In genomic region chr1:37553927-37554808, GRCh38 we compare ENCODE assay signal across 1 cellular context.
TF ChIP-seq lines count a peak whose summit lies in the region.

SNIP1 (minus strand) TSS chr1:37554293; CDS start chr1:37554229, 64 bp downstream.

TF ChIP-seq in HEK293, 187 proteins besides CTCF, POLR2A, EP300 and RAD21 (continued from another document and continues in another):
- TF ChIP-seq ZNF398 (tag by site-specific recombination; IDR thresholded peaks at IDR 0.05) (no peak), ZNF837 (tag by site-specific recombination; IDR thresholded peaks at IDR 0.05) (no peak), HOXD13 (CRISPR knock-in tag; IDR thresholded peaks at IDR 0.05; ENCODE audit: borderline replicate concordance) (no peak), ZNF248 (tag by site-specific recombination; IDR thresholded peaks at IDR 0.05) (no peak), ZNF830 (tag by site-specific recombination; IDR thresholded peaks at IDR 0.05; ENCODE audit: low read depth) (no peak), ZNF701 (tag by site-specific recombination; IDR thresholded peaks at IDR 0.05) (no peak), ZNF585B (tag by site-specific recombination; IDR thresholded peaks at IDR 0.05) (peak; percentile 27; the same call in 1 of the 2 replicates), EGR2 (tag by site-specific recombination; IDR thresholded peaks at IDR 0.05; ENCODE audit: low read depth) (no peak), HOXA7 (CRISPR knock-in tag; IDR thresholded peaks at IDR 0.05; ENCODE audit: borderline replicate concordance) (no peak), ZNF621 (tag by site-specific recombination; IDR thresholded peaks at IDR 0.05) (no peak), GLIS1 (tag by site-specific recombination; IDR thresholded peaks at IDR 0.05) (no peak), ZNF350 (tag by site-specific recombination; IDR thresholded peaks at IDR 0.05) (no peak), ZNF175 (tag by site-specific recombination; IDR thresholded peaks at IDR 0.05) (no peak), ZNF692 (tag by site-specific recombination; IDR thresholded peaks at IDR 0.05) (peak; percentile 60; the same call in 1 of the 2 replicates), ZNF280C (tag by site-specific recombination; IDR thresholded peaks at IDR 0.05) (no peak), ZNF660 (tag by site-specific recombination; IDR thresholded peaks at IDR 0.05) (peak; percentile 41; the same call in 1 of the 2 replicates), ZFHX2 (tag by site-specific recombination; conservative IDR thresholded peaks at IDR 0.05) (peak; percentile 15; the same call in 1 of the 2 replicates), HOXC10 (CRISPR knock-in tag; IDR thresholded peaks at IDR 0.05) (no peak), ZNF174 (tag by site-specific recombination; IDR thresholded peaks at IDR 0.05) (no peak), ZNF677 (tag by site-specific recombination; IDR thresholded peaks at IDR 0.05) (no peak), ZNF704 (tag by site-specific recombination; IDR thresholded peaks at IDR 0.05) (no peak), ZSCAN30 (tag by site-specific recombination; IDR thresholded peaks at IDR 0.05) (no peak), ZNF48 (tag by site-specific recombination; IDR thresholded peaks at IDR 0.05) (no peak), ZNF433 (tag by site-specific recombination; IDR thresholded peaks at IDR 0.05; ENCODE audit: low read depth) (no peak), ZNF404 (tag by site-specific recombination; IDR thresholded peaks at IDR 0.05) (no peak), ZNF558 (tag by site-specific recombination; IDR thresholded peaks at IDR 0.05) (peak; percentile 77), KLF7 (tag by site-specific recombination; IDR thresholded peaks at IDR 0.05; ENCODE audit: borderline replicate concordance) (peak; percentile 97), ZFP37 (tag by site-specific recombination; IDR thresholded peaks at IDR 0.05) (0 out of 2 replicates have a peak, but pooled peaks have one; percentile 41), ZNF530 (tag by site-specific recombination; IDR thresholded peaks at IDR 0.05; ENCODE audit: low read depth) (no peak), ZNF155 (tag by site-specific recombination; IDR thresholded peaks at IDR 0.05) (no peak), ZNF629 (tag by site-specific recombination; IDR thresholded peaks at IDR 0.05) (peak; percentile 83), ZBTB20 (tag by site-specific recombination; IDR thresholded peaks at IDR 0.05) (no peak), ZNF114 (tag by site-specific recombination; IDR thresholded peaks at IDR 0.05) (no peak), ZNF707 (tag by site-specific recombination; IDR thresholded peaks at IDR 0.05) (no peak), BCL11A (tag by site-specific recombination; IDR thresholded peaks at IDR 0.05; ENCODE audit: low read depth) (no peak; the same call in 1 of the 2 replicates), ZNF624 (tag by site-specific recombination; IDR thresholded peaks at IDR 0.05) (no peak), ZNF362 (tag by site-specific recombination; IDR thresholded peaks at IDR 0.05) (no peak), ZNF426 (tag by site-specific recombination; IDR thresholded peaks at IDR 0.05) (no peak), ZNF777 (tag by site-specific recombination; IDR thresholded peaks at IDR 0.05; ENCODE audit: borderline replicate concordance) (no peak), ZNF514 (tag by site-specific recombination; IDR thresholded peaks at IDR 0.05) (no peak), ZSCAN4 (tag by site-specific recombination; IDR thresholded peaks at IDR 0.05) (no peak), ZSCAN16 (tag by site-specific recombination; IDR thresholded peaks at IDR 0.05) (no peak), ZNF626 (tag by site-specific recombination; IDR thresholded peaks at IDR 0.05) (no peak), ZNF16 (tag by site-specific recombination; IDR thresholded peaks at IDR 0.05; ENCODE audit: low read depth) (no peak), ZNF555 (tag by site-specific recombination; conservative IDR thresholded peaks at IDR 0.05) (no peak), PRDM6 (tag by site-specific recombination; IDR thresholded peaks at IDR 0.05) (no peak), MYNN (tag by site-specific recombination; IDR thresholded peaks at IDR 0.05; ENCODE audit: borderline replicate concordance) (no peak), ZNF843 (tag by site-specific recombination; IDR thresholded peaks at IDR 0.05) (no peak), ZNF658 (tag by site-specific recombination; IDR thresholded peaks at IDR 0.05) (no peak), IKZF3 (tag by site-specific recombination; IDR thresholded peaks at IDR 0.05) (no peak), ZNF311 (tag by site-specific recombination; IDR thresholded peaks at IDR 0.05; ENCODE audit: borderline replicate concordance) (no peak), ZNF513 (tag by site-specific recombination; IDR thresholded peaks at IDR 0.05) (no peak), OVOL3 (tag by site-specific recombination; IDR thresholded peaks at IDR 0.05) (no peak), WT1 (tag by site-specific recombination; IDR thresholded peaks at IDR 0.05) (0 out of 2 replicates have a peak, but pooled peaks have one; percentile 25), ZNF146 (tag by site-specific recombination; IDR thresholded peaks at IDR 0.05) (no peak), PBX3 (CRISPR knock-in tag; IDR thresholded peaks at IDR 0.05) (no peak), ZNF148 (tag by site-specific recombination; IDR thresholded peaks at IDR 0.05; ENCODE audit: borderline replicate concordance) (no peak), ZNF211 (tag by site-specific recombination; IDR thresholded peaks at IDR 0.05; ENCODE audit: low read depth) (no peak), SP3 (tag by site-specific recombination; IDR thresholded peaks at IDR 0.05) (peak; percentile 82)
